ENCODE assay signal across 9 cellular contexts in the genomic region with DNA sequence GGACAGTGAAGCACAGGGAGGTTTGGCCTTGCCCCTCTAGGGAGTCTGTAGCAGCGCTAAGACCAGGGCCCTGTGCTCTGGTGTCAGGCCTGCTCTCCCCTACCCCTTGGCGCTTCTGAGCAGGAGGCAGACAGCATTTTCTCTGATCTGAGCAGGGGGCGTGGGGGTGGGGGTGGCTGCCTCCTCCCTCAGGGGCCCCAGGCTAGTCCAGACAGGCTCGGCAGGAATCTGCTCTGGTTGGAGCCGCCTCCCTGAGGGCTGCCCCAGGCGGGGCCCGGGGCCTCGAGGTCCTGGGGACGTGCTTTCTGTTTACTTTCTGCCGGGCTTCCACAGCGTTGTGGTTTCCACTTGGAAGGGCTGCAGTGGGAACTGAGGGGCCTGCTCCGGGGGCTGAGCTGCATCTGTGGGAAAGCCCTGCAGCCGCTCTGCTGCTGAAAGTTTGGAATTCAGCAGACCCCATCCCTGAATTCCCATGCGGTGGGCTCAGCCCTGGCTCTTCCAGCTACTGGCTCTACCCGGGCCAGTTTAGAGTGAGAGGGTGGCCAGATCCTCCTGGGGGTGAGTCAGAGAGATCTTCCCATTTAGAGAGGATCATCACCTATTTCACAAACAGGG.
DNase-seq lines count a peak whose midpoint lies in the region; ATAC-seq and TF ChIP-seq lines count a peak whose summit lies in the region.
"Had no signal": no experiment of that assay in that cellular context is flagged by ENCODE, and none has a peak within 500 bp of the region (broad histone marks: within the 10 kb centered on the region; RNA-seq: fewer than 3 reads in every experiment).

No MANE protein-coding gene starts in this region.

- no peak overlapping the region for H3K4me3 ChIP-seq in upper lobe of right lung

- no peak for TF ChIP-seq CTCF in upper lobe of right lung (IDR thresholded peaks at IDR 0.05)

- peak; percentile 36 for DNase-seq in NCI-H510A treated with DMSO at 0.1 percent for 48 hours (lab: John Stamatoyannopoulos, UW)
- DNase-seq in NCI-H510A (lab: John Stamatoyannopoulos, UW) = no peak
- DNase-seq in T1000 (lab: John Stamatoyannopoulos, UW) = peak; percentile 24
- DNase-seq in iPS-NIHi11 (ENCODE audit: low spot score) = peak; percentile 73
- peak; percentile 68 for DNase-seq in upper lobe of right lung

- peak; percentile 77 for ATAC-seq in upper lobe of right lung
- no peak for ATAC-seq in GM21576 (IDR thresholded peaks at IDR 0.05; ENCODE audit: unreplicated experiment)
- ATAC-seq in HG03039 (IDR thresholded peaks at IDR 0.05; ENCODE audit: unreplicated experiment) = no peak
- no peak for ATAC-seq in HG03025 (IDR thresholded peaks at IDR 0.05; ENCODE audit: low FRiP score, unreplicated experiment)

- peak overlapping the region; percentile 17 for H3K27ac ChIP-seq in upper lobe of right lung
- H3K27ac ChIP-seq: HL-60 had no signal

- H3K4me1 ChIP-seq in upper lobe of right lung = peaks cover 5% of the 10 kb centered on the region

- H3K27me3 ChIP-seq in upper lobe of right lung = no peaks in the 10 kb centered on the region

- intact Hi-C loops in upper lobe of right lung (cut with DNase I) = no loop called here

- H3K36me3 ChIP-seq in upper lobe of right lung = no peaks in the 10 kb centered on the region

- H3K9me3 ChIP-seq in upper lobe of right lung = no peaks in the 10 kb centered on the region
